In the genomic region with DNA sequence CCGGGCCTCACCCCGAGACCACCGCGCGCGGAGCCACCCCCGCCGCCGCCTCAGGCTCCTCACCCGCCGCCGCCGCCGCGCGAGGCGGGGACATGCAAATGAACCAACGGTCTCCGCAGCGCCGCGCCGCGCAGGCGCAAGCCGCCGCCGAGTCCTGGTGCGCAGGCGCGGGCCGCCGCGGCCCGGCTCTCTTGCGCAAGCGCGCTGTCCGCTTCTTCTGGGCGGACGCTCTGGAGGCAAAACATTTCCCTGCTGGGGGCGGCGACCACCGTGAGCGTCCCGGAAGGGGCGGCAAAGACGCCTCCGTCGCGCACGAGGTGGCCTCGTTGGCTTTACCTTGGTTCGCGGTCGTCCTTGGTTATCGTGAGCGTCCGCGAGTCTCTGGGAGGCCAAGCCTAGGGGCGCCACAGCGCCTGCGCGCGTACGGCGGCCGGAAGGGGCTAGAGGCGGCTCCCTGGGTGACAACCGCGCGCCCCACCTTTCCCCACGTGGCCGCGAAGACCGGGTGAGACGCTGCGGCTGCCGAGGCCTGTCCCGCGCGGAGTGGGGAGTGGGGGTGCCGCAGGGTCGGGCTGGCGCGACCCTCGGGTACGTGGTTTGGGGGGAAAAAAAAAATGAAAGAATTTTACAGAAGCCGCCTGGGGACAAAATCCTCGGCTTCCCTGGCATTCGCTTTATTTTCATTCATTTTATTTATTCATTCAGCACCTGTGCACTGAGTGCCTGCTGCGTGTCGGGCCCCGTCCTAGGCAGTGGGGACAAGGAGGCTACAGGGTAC, we compare ENCODE assay signal across 1 cellular context.
A peak's percentile ranks its signal among the peaks of the same experiment; 100 is the strongest.
TF ChIP-seq lines count a peak whose summit lies in the region.

Gene ARMC6, plus strand, starts transcription at position 178 of the 778 bp plus-strand sequence. CDS start 607 bp downstream, outside the sequence.
Gene SUGP2, minus strand, starts transcription at position 92 of the 778 bp plus-strand sequence. CDS start 2,446 bp downstream, outside the sequence.

TF ChIP-seq in endothelial cell of umbilical vein, 7 proteins besides CTCF, POLR2A, EP300 and RAD21:
- TF ChIP-seq POLR2AphosphoS5 (IDR thresholded peaks at IDR 0.05; ENCODE audit: insufficient read depth, low read depth, low read length) (peak; percentile 82), GATA2 (IDR thresholded peaks at IDR 0.05; ENCODE audit: insufficient read depth, insufficient read length, low read depth, low read length) (no peak), EZH2 (IDR thresholded peaks at IDR 0.05; ENCODE audit: borderline replicate concordance, low read depth, low read length, severe bottlenecking) (no peak), MYC (IDR thresholded peaks at IDR 0.05; ENCODE audit: low read depth, low read length) (peak; percentile 50), JUN (IDR thresholded peaks at IDR 0.05; ENCODE audit: borderline replicate concordance, insufficient read depth, insufficient read length, low read depth) (no peak), FOS (IDR thresholded peaks at IDR 0.05; ENCODE audit: borderline replicate concordance, insufficient read depth, low read length) (no peak)
- TF ChIP-seq, protein P1, sequence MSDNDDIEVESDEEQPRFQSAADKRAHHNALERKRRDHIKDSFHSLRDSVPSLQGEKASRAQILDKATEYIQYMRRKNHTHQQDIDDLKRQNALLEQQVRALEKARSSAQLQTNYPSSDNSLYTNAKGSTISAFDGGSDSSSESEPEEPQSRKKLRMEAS (IDR thresholded peaks at IDR 0.05; ENCODE audit: insufficient read depth, insufficient read length) = peak; percentile 83
